In genomic region chr10:7610017-7610416, GRCh38 we compare ENCODE assay signal across 17 cellular contexts. TPM values are rescaled to one million over a fixed set of nuclear protein-coding genes. Genes with fewer than 3 reads are reported as not detected.
DNase-seq lines count a peak whose midpoint lies in the region; ATAC-seq and TF ChIP-seq lines count a peak whose summit lies in the region.
"Had no signal": no experiment of that assay in that cellular context is flagged by ENCODE, and none has a peak within 500 bp of the region (broad histone marks: within the 10 kb centered on the region; RNA-seq: fewer than 3 reads in every experiment).

No MANE protein-coding gene starts in this region.

- no peaks in the 10 kb centered on the region for H3K36me3 ChIP-seq in SJCRH30
- no peaks in the 10 kb centered on the region for H3K36me3 ChIP-seq in rectal smooth muscle tissue (ENCODE audit: control insufficient read depth, insufficient read depth, low read length)

- H3K36me3 Mint-ChIP-seq in HFFc6 (ENCODE audit: low read depth): peaks cover 3% of the 10 kb centered on the region

- H3K9me3 Mint-ChIP-seq in HFFc6: peaks cover 54% of the 10 kb centered on the region
- H3K9me3 Mint-ChIP-seq: GM23338 had no signal

- no peak for ATAC-seq in omental fat pad (ENCODE audit: low FRiP score)
- ATAC-seq: GM23338 had no signal

- H3K9ac ChIP-seq in rectal smooth muscle tissue (ENCODE audit: low read length): no peak overlapping the region
- H3K9ac ChIP-seq: KMS-11 had no signal

- H3K27ac ChIP-seq in SJCRH30: peak overlapping the region; percentile 26; the same call in 1 of the 2 replicates
- peak overlapping the region; percentile 55 for H3K27ac ChIP-seq in rectal smooth muscle tissue (ENCODE audit: low read depth, low read length)
- H3K27ac ChIP-seq: A549, RWPE1 had no signal

- H3K4me3 Mint-ChIP-seq in HFFc6: no peak overlapping the region
- H3K4me3 Mint-ChIP-seq: GM23338 had no signal

- no peaks in the 10 kb centered on the region for H3K4me1 Mint-ChIP-seq in HFFc6 (ENCODE audit: low read depth)
- H3K4me1 Mint-ChIP-seq: GM23338 had no signal

- no peak overlapping the region for H3K4me3 ChIP-seq in AG10803 (ENCODE audit: low read length)
- H3K4me3 ChIP-seq in SJCRH30: no peak overlapping the region
- no peak overlapping the region for H3K4me3 ChIP-seq in rectal smooth muscle tissue (ENCODE audit: low read length)
- H3K4me3 ChIP-seq: A549, GM23338 had no signal

- DNase-seq in AG10803 (ENCODE audit: low read depth) (peak; percentile 51), SJCRH30 (peak in 1 of 2 experiments; percentile 2), ecto neural progenitor cell (ENCODE audit: low spot score) (peak; percentile 24), HFFc6 (no peak), NCI-H1694 (lab: John Stamatoyannopoulos, UW) (no peak), retina (no peak), omental fat pad (ENCODE audit: low spot score) (no peak)
- DNase-seq: AML-193, DMS79 treated with DMSO at 0.1 percent for 48 hours, GDM1, NCI-H1092 had no signal

- 0 out of 2 replicates have a peak, but pooled peaks cover 2% of the 10 kb centered on the region for H3K4me1 ChIP-seq in SJCRH30
- peaks cover 11% of the 10 kb centered on the region for H3K4me1 ChIP-seq in rectal smooth muscle tissue (ENCODE audit: control insufficient read depth, insufficient read depth, low read length)
- H3K4me1 ChIP-seq: A549 had no signal

- TF ChIP-seq CTCF in AG10803 (conservative IDR thresholded peaks at IDR 0.05; ENCODE audit: low read length) (no peak), HFFc6 (IDR thresholded peaks at IDR 0.05) (no peak), omental fat pad (IDR thresholded peaks at IDR 0.05) (no peak)

- no peaks in the 10 kb centered on the region for H3K9me3 ChIP-seq in SJCRH30 (replicated peaks)
- H3K9me3 ChIP-seq: A549 had no signal

- no peaks in the 10 kb centered on the region for H3K27me3 Mint-ChIP-seq in HFFc6 (ENCODE audit: insufficient read depth)

- H3K27me3 ChIP-seq in SJCRH30 (no peaks in the 10 kb centered on the region), rectal smooth muscle tissue (ENCODE audit: control insufficient read depth, insufficient read depth, low read length) (no peaks in the 10 kb centered on the region)

- H3K27ac Mint-ChIP-seq in HFFc6: no peak overlapping the region
- H3K27ac Mint-ChIP-seq: GM23338 had no signal

RNA-seq across cellular contexts. Expression of gene ITIH5, which starts 56.7 kb away (rescaled TPM):
- 0.65 and 0.66 TPM in 2 replicates for total RNA-seq in SJCRH30 (2014; rRNA removed; shearing (Covaris generic))
- not detected for total RNA-seq in HFFc6 (2021; fragmentation: NEBNext Ultra II Directional; extraction: Animal tissue kit (Norgen Biotek cat#: 25700))
- 100 to 1,000 TPM in 2 of 4 donors, 10 to 100 TPM in 2; 50.0 to 263 (median 97.9) TPM for total RNA-seq in omental fat pad
- total RNA-seq: MCF 10A had no signal

Comparison
In these comparisons a context has a peak if more than half of its experiments do, and no peak if none do; other contexts are left out.
1. DNase-seq: peak in AG10803 (single experiment) and ecto neural progenitor cell (single experiment); none in HFFc6 (single experiment), NCI-H1694 (single experiment), retina (single experiment) and omental fat pad (single experiment).
2. RNA of gene ITIH5, which starts 56.7 kb away (total RNA-seq): 50.0 to 263 TPM in omental fat pad; 0.65 to 0.66 TPM in SJCRH30 and not detected in HFFc6; every median in the first group is over 10 times any median in the second.